In the genomic region with DNA sequence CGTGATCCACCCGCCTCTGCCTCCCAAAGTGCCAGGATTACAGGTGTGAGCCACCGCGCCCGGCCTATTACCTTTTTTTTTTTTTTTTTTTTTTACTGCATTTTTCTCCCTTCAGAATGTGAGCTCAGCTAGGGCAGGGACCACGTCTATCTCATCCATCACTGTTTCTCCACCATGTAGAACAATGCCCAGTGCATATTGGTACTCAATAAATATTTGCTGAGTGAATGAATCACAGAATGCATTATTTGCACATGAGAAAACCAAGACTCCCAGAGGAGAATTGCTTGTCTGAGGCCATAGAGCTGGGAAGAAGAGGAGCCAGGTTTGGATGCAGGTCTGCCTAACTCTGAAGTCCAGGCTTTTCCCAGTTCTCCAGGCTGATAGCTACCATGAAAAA, we compare ENCODE assay signal across 17 cellular contexts. TPM values are rescaled to one million over a fixed set of nuclear protein-coding genes. Genes with fewer than 3 reads are reported as not detected.
DNase-seq lines count a peak whose midpoint lies in the region; ATAC-seq and TF ChIP-seq lines count a peak whose summit lies in the region.
"Had no signal": no experiment of that assay in that cellular context is flagged by ENCODE, and none has a peak within 500 bp of the region (broad histone marks: within the 10 kb centered on the region; RNA-seq: fewer than 3 reads in every experiment).

No MANE protein-coding gene starts in this region.

- DNase-seq in HT-29 (ENCODE audit: low spot score) (peak; percentile 40), SHP77 (lab: John Stamatoyannopoulos, UW) (peak; percentile 15 to 19), gastrocnemius medialis (no peak), transverse colon (no peak), AML-193 (lab: John Stamatoyannopoulos, UW) (no peak)
- DNase-seq: C1 segment of cervical spinal cord, GF-D8, H9, MM.1S, NCI-H1092, NCI-H1436 treated with DMSO at 0.1 percent for 48 hours, NCI-H2081 treated with DMSO at 0.1 percent for 48 hours, NCI-H446 treated with DMSO at 0.1 percent for 48 hours, NCI-H774 had no signal

- peak overlapping the region; percentile 83 for H3K27ac Mint-ChIP-seq in stimulated activated memory B cell treated with anti-CD40 and anti-IgM and Interleukin-4, amounts not matched to agents 10 μg/mL and 1 μg/mL and 100 μg/mL, for 72 hours
- H3K27ac Mint-ChIP-seq: H9 had no signal

- no peak overlapping the region for H3K4me3 Mint-ChIP-seq in stimulated activated memory B cell treated with anti-CD40 and anti-IgM and Interleukin-4, amounts not matched to agents 10 μg/mL and 1 μg/mL and 100 μg/mL, for 72 hours
- H3K4me3 Mint-ChIP-seq: H9 had no signal

- TF ChIP-seq CTCF in 22Rv1 (IDR thresholded peaks at IDR 0.05), result no peak
- TF ChIP-seq CTCF in gastrocnemius medialis (IDR thresholded peaks at IDR 0.05 in 4 of 5, conservative IDR thresholded peaks at IDR 0.05 in 1 of 5), result no peak
- TF ChIP-seq CTCF in transverse colon (IDR thresholded peaks at IDR 0.05), result no peak

- ATAC-seq in stimulated activated memory B cell treated with anti-CD40 and anti-IgM and Interleukin-4, amounts not matched to agents 10 μg/mL and 1 μg/mL and 100 μg/mL, for 72 hours, result no peak
- ATAC-seq in gastrocnemius medialis, result no peak

- 79% methylated on average over 6 of the region's 6 CpGs; no CpG with 5 or more reads in 1 of the 2 donors for WGBS in transverse colon (ENCODE audit: low coverage in 1 of 2), 2 donors

- no peaks in the 10 kb centered on the region for H3K36me3 Mint-ChIP-seq in stimulated activated memory B cell treated with anti-CD40 and anti-IgM and Interleukin-4, amounts not matched to agents 10 μg/mL and 1 μg/mL and 100 μg/mL, for 72 hours

- H3K4me1 Mint-ChIP-seq in stimulated activated memory B cell treated with anti-CD40 and anti-IgM and Interleukin-4, amounts not matched to agents 10 μg/mL and 1 μg/mL and 100 μg/mL, for 72 hours, result peaks cover 14% of the 10 kb centered on the region
- H3K4me1 Mint-ChIP-seq: H9 had no signal

- H3K4me3 ChIP-seq in gastrocnemius medialis, result no peak overlapping the region
- H3K4me3 ChIP-seq in transverse colon, result no peak overlapping the region
- H3K4me3 ChIP-seq: SK-N-MC had no signal

- no peaks in the 10 kb centered on the region for H3K27me3 Mint-ChIP-seq in stimulated activated memory B cell treated with anti-CD40 and anti-IgM and Interleukin-4, amounts not matched to agents 10 μg/mL and 1 μg/mL and 100 μg/mL, for 72 hours

- no peaks in the 10 kb centered on the region for H3K9me3 Mint-ChIP-seq in stimulated activated memory B cell treated with anti-CD40 and anti-IgM and Interleukin-4, amounts not matched to agents 10 μg/mL and 1 μg/mL and 100 μg/mL, for 72 hours
- H3K9me3 Mint-ChIP-seq: H9 had no signal

- TF ChIP-seq POLR2A in gastrocnemius medialis (IDR thresholded peaks at IDR 0.05) (no peak), transverse colon (IDR thresholded peaks at IDR 0.05) (no peak)

- H3K9me3 ChIP-seq in gastrocnemius medialis, result no peaks in the 10 kb centered on the region
- no peaks in the 10 kb centered on the region for H3K9me3 ChIP-seq in transverse colon

- H3K36me3 ChIP-seq in gastrocnemius medialis, result no peaks in the 10 kb centered on the region
- no peaks in the 10 kb centered on the region for H3K36me3 ChIP-seq in transverse colon

- intact Hi-C loops in gastrocnemius medialis (cut with DNase I; ENCODE audit: low total_unique reads), result no loop called here
- intact Hi-C loops in transverse colon (cut with DNase I; ENCODE audit: low total_unique reads), result no loop called here

- H3K27ac ChIP-seq in 22Rv1 (peak overlapping the region; percentile 35), gastrocnemius medialis (no peak overlapping the region), transverse colon (no peak overlapping the region)
- H3K27ac ChIP-seq: SK-N-MC had no signal

- TF ChIP-seq EP300 in transverse colon (IDR thresholded peaks at IDR 0.05; ENCODE audit: low read depth), result no peak

- H3K4me1 ChIP-seq in gastrocnemius medialis (no peaks in the 10 kb centered on the region), transverse colon (peaks cover 0 to 13% (median 8%) of the 10 kb centered on the region in 4 donors)

- in situ Hi-C loops in gastrocnemius medialis (cut with MboI; ENCODE audit: low sequenced_read_pairs in 4 of 4) (no loop called here), transverse colon (cut with MboI; ENCODE audit: low pct_ligation_motif_present in 1 of 4, low pct_unique_long_range_greater_than_20kb in 1 of 4, low sequenced_read_pairs in 3 of 4) (no loop called here)

- H3K27me3 ChIP-seq in gastrocnemius medialis, result no peaks in the 10 kb centered on the region
- no peaks in the 10 kb centered on the region for H3K27me3 ChIP-seq in transverse colon

RNA-seq across cellular contexts. Expression of a gene that starts 8.2 kb away (rescaled TPM):
- total RNA-seq in HT-29 (2014; rRNA removed; shearing (Covaris generic)), result 10.0 and 10.6 TPM in 2 replicates
- total RNA-seq in gastrocnemius medialis (1 to 10 TPM; 2.5 to 4.3 (median 3.7) TPM), transverse colon (100 to 1,000 TPM in 2 of 4 donors, 10 to 100 TPM in 2; 17.9 to 140 (median 101) TPM)

Comparison
In these comparisons a context has a peak if more than half of its experiments do, and no peak if none do; other contexts are left out.
1. DNase-seq: peak in HT-29 (single experiment) and SHP77 (2 of 2); none in gastrocnemius medialis (0 of 2), transverse colon (single experiment) and AML-193 (0 of 2).